8 cellular contexts compared by ENCODE assay signal in the genomic region with DNA sequence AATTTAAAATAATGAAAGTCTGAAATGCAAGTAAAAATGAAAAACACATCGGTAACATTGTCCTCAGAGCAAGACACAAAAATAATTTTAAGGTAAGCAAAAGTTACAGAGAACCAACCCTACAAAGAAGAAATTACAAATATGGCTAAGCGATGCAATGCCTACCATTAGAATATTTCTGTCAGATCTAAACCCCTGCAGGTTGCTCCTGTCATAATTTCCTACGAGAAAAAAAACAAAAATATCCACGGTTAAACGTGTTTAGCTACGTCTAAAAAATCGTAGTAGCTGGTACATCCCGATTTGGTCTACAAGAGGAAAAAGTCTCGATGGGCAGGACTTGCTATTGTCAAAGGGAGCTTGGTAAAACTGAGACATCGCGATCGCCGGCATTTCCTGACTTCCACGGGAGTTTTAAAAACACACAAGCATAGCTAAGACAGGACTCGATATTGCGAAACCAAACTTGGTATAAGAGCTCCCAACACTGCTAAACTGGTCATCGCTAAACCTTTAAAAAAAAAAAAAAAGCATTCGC. TPM values are rescaled to one million over a fixed set of nuclear protein-coding genes. Genes with fewer than 3 reads are reported as not detected.
DNase-seq lines count a peak whose midpoint lies in the region; ATAC-seq, FAIRE-seq and TF ChIP-seq lines count a peak whose summit lies in the region.

No MANE protein-coding gene starts in this region.

- H3K4me3 Mint-ChIP-seq in Caco-2 (ENCODE audit: unreplicated experiment), result peak overlapping the region; percentile 86
- peak overlapping the region; percentile 88 for H3K4me3 Mint-ChIP-seq in activated T-cell treated with anti-CD3 and anti-CD28 coated beads, Interleukin-2, amount 50 U/mL, for 24 hours

- H3K36me3 Mint-ChIP-seq in Caco-2 (ENCODE audit: insufficient read depth, unreplicated experiment), result peaks cover 10% of the 10 kb centered on the region
- peaks cover 17% of the 10 kb centered on the region for H3K36me3 Mint-ChIP-seq in activated T-cell treated with anti-CD3 and anti-CD28 coated beads, Interleukin-2, amount 50 U/mL, for 24 hours (ENCODE audit: low read depth)

- H3K27ac ChIP-seq in pancreas, result peak overlapping the region; percentile 88 to 97 (median 88)

- BruUV-seq in Caco-2 (replicated peaks; lab: Mats Ljungman, UMichigan), result TSS peak; percentile 23

- FAIRE-seq in pancreas (lab: Jason Lieb, UNC), result no peak

- no peaks in the 10 kb centered on the region for H3K9me3 Mint-ChIP-seq in Caco-2 (ENCODE audit: unreplicated experiment)
- no peaks in the 10 kb centered on the region for H3K9me3 Mint-ChIP-seq in activated T-cell treated with anti-CD3 and anti-CD28 coated beads, Interleukin-2, amount 50 U/mL, for 24 hours

- no peaks in the 10 kb centered on the region for H3K27me3 Mint-ChIP-seq in Caco-2 (ENCODE audit: insufficient read depth, unreplicated experiment)
- H3K27me3 Mint-ChIP-seq in activated T-cell treated with anti-CD3 and anti-CD28 coated beads, Interleukin-2, amount 50 U/mL, for 24 hours, result no peaks in the 10 kb centered on the region

- TF ChIP-seq CTCF in Caco-2 (IDR thresholded peaks at IDR 0.05; ENCODE audit: insufficient read depth in 1 of 2, low read depth in 1 of 2, low read length in 1 of 2, severe bottlenecking in 1 of 2, unreplicated experiment in 1 of 2) (no peak), fibroblast of mammary gland (conservative IDR thresholded peaks at IDR 0.05; ENCODE audit: control insufficient read depth, insufficient read depth, low read depth, low read length) (peak; percentile 6), pancreas (IDR thresholded peaks at IDR 0.05) (no peak)

- H3K36me3 ChIP-seq in Caco-2 (ENCODE audit: control insufficient read depth, insufficient read depth, low read length), result no peaks in the 10 kb centered on the region
- H3K36me3 ChIP-seq in pancreas, result no peaks in the 10 kb centered on the region

- H3K4me1 ChIP-seq in Caco-2 (no peaks in the 10 kb centered on the region), pancreas (no peaks in the 10 kb centered on the region)

- no peaks in the 10 kb centered on the region for H3K9me3 ChIP-seq in Caco-2
- H3K9me3 ChIP-seq in pancreas, result no peaks in the 10 kb centered on the region

- H3K27me3 ChIP-seq in Caco-2 (replicated peaks; ENCODE audit: control insufficient read depth, insufficient read depth, low read length), result no peaks in the 10 kb centered on the region
- peaks cover 0 to 25% (median 2%) of the 10 kb centered on the region in 4 donors for H3K27me3 ChIP-seq in pancreas

- intact Hi-C loops in Caco-2 (cut with micrococcal nuclease; ENCODE audit: unreplicated experiment), result no loop called here
- intact Hi-C loops in pancreas (cut with DNase I), result no loop called here

- CTCF ChIA-PET in Caco-2 (lab: Charles Lee), result interaction anchor here (0.7 to 3.2 kb wide), 10 partner anchors 11 to 1372 kb away, joined by 3 to 28 read pairs (median 6); a partner anchor contains a TSS

- no peak for ATAC-seq in pancreas

- H3K27ac Mint-ChIP-seq in Caco-2 (ENCODE audit: unreplicated experiment), result peak overlapping the region; percentile 97
- peak overlapping the region; percentile 99 for H3K27ac Mint-ChIP-seq in activated T-cell treated with anti-CD3 and anti-CD28 coated beads, Interleukin-2, amount 50 U/mL, for 24 hours

- DNase-seq in Caco-2 (peak in 1 of 2 experiments; percentile 29), MV-4-11 (lab: John Stamatoyannopoulos, UW) (peak; percentile 81), fibroblast of mammary gland (ENCODE audit: low read depth) (no peak), pancreas (no peak), GM03348 (ENCODE audit: low spot score) (no peak), iPS-NIHi11 (ENCODE audit: low spot score) (no peak)
- DNase-seq in activated T-cell treated with anti-CD3 and anti-CD28 coated beads, Interleukin-2, amount 50 U/mL, for 24 hours, result no peak
- no peak for DNase-seq in activated CD4-positive, CD25-positive, alpha-beta regulatory T cell treated with anti-CD3 and anti-CD28 coated beads, Interleukin-2, amount 50 U/mL, for 72 hours

- no peaks in the 10 kb centered on the region for H3K4me1 Mint-ChIP-seq in Caco-2 (ENCODE audit: low read depth, unreplicated experiment)
- peaks cover 66% of the 10 kb centered on the region for H3K4me1 Mint-ChIP-seq in activated T-cell treated with anti-CD3 and anti-CD28 coated beads, Interleukin-2, amount 50 U/mL, for 24 hours (ENCODE audit: low read depth)

- 13 to 14% methylated on average over 18 of the region's 18 CpGs for WGBS in pancreas, 2 donors

- H3K4me3 ChIP-seq in Caco-2 (ENCODE audit: low read depth, low read length) (peak overlapping the region; percentile 80), fibroblast of mammary gland (ENCODE audit: control insufficient read depth, low read depth, low read length) (peak overlapping the region; percentile 57), pancreas (peak overlapping the region; percentile 37 to 59 (median 44))

- POLR2A ChIA-PET in Caco-2 (lab: Charles Lee), result interaction anchor here (0.8 to 1.8 kb wide), 4 partner anchors 22 to 80 kb away, joined by 5 to 8 read pairs (median 5); a partner anchor contains a TSS

RNA-seq across cellular contexts. Expression of a gene that starts 1.1 kb away (rescaled TPM):
- 3.1 and 4.1 TPM in 2 replicates for total RNA-seq in Caco-2 (2022)
- under 1 TPM; 0.32 to 0.90 (median 0.47) TPM for total RNA-seq in pancreas
- 1 to 10 TPM in 1 of 2 donors, under 1 TPM in 1; 0.87 to 1.9 TPM for polyA plus RNA-seq in pancreas
